Comparison of ENCODE assay signal across 13 cellular contexts in the genomic region with DNA sequence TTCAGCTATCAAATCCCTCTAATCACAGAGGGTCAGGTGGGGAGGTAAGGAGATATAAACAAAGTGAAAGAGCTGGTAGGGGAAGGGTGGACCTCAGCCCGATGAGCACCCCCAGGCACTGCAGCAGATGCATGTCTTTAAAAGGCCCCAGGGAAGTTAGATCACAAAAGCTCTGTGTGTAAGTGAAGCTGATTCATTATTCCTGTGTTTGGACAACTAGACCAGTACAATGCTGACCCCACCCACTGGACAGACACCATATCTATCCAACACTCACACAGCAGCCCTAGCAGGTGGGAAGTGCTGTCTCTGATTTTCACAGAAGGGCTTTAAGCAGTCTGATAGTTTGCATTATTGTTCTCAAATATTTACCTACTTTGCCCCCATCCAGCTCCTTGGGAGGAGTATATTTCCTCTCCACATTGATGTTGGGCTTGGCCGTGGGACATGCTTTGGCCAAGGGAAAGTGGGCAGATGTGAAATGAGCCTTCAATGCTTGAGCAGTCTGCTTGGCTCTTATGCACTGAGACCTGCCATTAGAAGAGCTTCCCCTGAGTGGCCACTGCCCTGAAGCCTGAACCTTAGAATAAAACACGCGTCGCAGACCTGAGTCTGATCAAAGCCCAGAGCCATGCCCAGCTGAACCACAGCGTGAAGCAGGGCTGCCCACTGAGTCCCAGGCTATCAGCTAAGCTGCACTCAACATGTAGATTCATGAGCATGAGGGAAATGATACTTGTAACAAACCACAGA.
A peak's percentile ranks its signal among the peaks of the same experiment; 100 is the strongest.
DNase-seq lines count a peak whose midpoint lies in the region; ATAC-seq and TF ChIP-seq lines count a peak whose summit lies in the region.
"Had no signal": no experiment of that assay in that cellular context is flagged by ENCODE, and none has a peak within 500 bp of the region (broad histone marks: within the 10 kb centered on the region; RNA-seq: fewer than 3 reads in every experiment).

No MANE protein-coding gene starts in this region.

- no peaks in the 10 kb centered on the region for H3K36me3 ChIP-seq in breast epithelium
- no peaks in the 10 kb centered on the region for H3K36me3 ChIP-seq in heart left ventricle
- H3K36me3 ChIP-seq in vagina, result no peaks in the 10 kb centered on the region
- H3K36me3 ChIP-seq: heart right ventricle had no signal

- BruUV-seq in MCF 10A (replicated peaks; lab: Mats Ljungman, UMichigan), result no TSS peak

- TF ChIP-seq CTCF in MCF 10A (IDR thresholded peaks at IDR 0.05; ENCODE audit: unreplicated experiment), result no peak
- TF ChIP-seq CTCF in breast epithelium (IDR thresholded peaks at IDR 0.05), result no peak
- TF ChIP-seq CTCF in heart left ventricle (IDR thresholded peaks at IDR 0.05), result no peak
- TF ChIP-seq CTCF in vagina (IDR thresholded peaks at IDR 0.05), result no peak

- H3K4me1 Mint-ChIP-seq in MCF 10A (ENCODE audit: insufficient read depth, unreplicated experiment), result peaks cover 29% of the 10 kb centered on the region
- H3K4me1 Mint-ChIP-seq: activated CD8-positive, alpha-beta memory T cell treated with anti-CD3 and anti-CD28 coated beads, Interleukin-2, amount 10 ng/mL, durations not matched to agents 7 days and 5 days had no signal

- 80 to 92% (median 85%) methylated on average over 4 to 6 of the region's 6 CpGs for WGBS in heart left ventricle, 4 donors

- H3K4me1 ChIP-seq in breast epithelium (peaks cover 5 to 6% of the 10 kb centered on the region in 2 donors), heart left ventricle (peaks cover 0 to 37% (median 4%) of the 10 kb centered on the region in 12 donors), vagina (peaks cover 34% of the 10 kb centered on the region)

- peak in 3 of 4 donors; percentile 54 to 78 (median 66) for ATAC-seq in heart left ventricle
- no peak for ATAC-seq in activated naive CD4-positive, alpha-beta T cell treated with anti-CD3 and anti-CD28 coated beads, Interleukin-2, amount 50 U/mL, for 72 hours
- ATAC-seq in GM18873 (IDR thresholded peaks at IDR 0.05; ENCODE audit: low FRiP score, unreplicated experiment), result no peak
- ATAC-seq: activated CD8-positive, alpha-beta memory T cell treated with anti-CD3 and anti-CD28 coated beads, Interleukin-2, amount 10 ng/mL, durations not matched to agents 7 days and 5 days had no signal

- CTCF ChIA-PET in MCF 10A (lab: Yijun Ruan, JAX), result interaction anchor here (0.6 to 1.0 kb wide), 2 partner anchors 268 to 563 kb away, joined by 3 read pairs; no protein-coding TSS in a partner anchor

- peak; percentile 54 for DNase-seq in MCF 10A (ENCODE audit: unreplicated experiment)
- DNase-seq in breast epithelium (ENCODE audit: low spot score in 2 of 2), result no peak
- peak; percentile 41 for DNase-seq in SK-MEL-5 (ENCODE audit: low read depth, low spot score)
- no peak for DNase-seq in heart left ventricle
- peak in 1 of 2 donors; percentile 84 for DNase-seq in vagina (ENCODE audit: extremely low spot score in 2 of 2)
- no peak for DNase-seq in activated T-cell treated with anti-CD3 and anti-CD28 coated beads, Interleukin-2, amount 50 U/mL, for 48 hours
- DNase-seq in activated naive CD4-positive, alpha-beta T cell treated with anti-CD3 and anti-CD28 coated beads, Interleukin-2, amount 50 U/mL, for 72 hours (ENCODE audit: low spot score in 2 of 2), result no peak
- DNase-seq: activated CD8-positive, alpha-beta memory T cell treated with anti-CD3 and anti-CD28 coated beads, Interleukin-2, amount 10 ng/mL, durations not matched to agents 7 days and 5 days; central memory CD4-positive, alpha-beta T cell; heart right ventricle; NCI-H1694; stimulated activated CD4-positive, alpha-beta T cell treated with anti-CD3 and anti-CD28 coated beads, Interleukin-2, amount 100 ng/mL, for 48 hours had no signal

- H3K9me3 Mint-ChIP-seq in MCF 10A (ENCODE audit: unreplicated experiment), result no peaks in the 10 kb centered on the region
- H3K9me3 Mint-ChIP-seq in activated naive CD4-positive, alpha-beta T cell treated with anti-CD3 and anti-CD28 coated beads, Interleukin-2, amount 50 U/mL, for 72 hours, result no peaks in the 10 kb centered on the region

- in situ Hi-C loops in SK-MEL-5 (cut with HindIII; ENCODE audit: low pct_unique_long_range_greater_than_20kb, low sequenced_read_pairs), result no loop called here

- H3K27ac Mint-ChIP-seq in MCF 10A (ENCODE audit: low read depth, unreplicated experiment), result peak overlapping the region; percentile 42
- H3K27ac Mint-ChIP-seq in activated naive CD4-positive, alpha-beta T cell treated with anti-CD3 and anti-CD28 coated beads, Interleukin-2, amount 50 U/mL, for 72 hours, result no peak overlapping the region
- H3K27ac Mint-ChIP-seq: activated CD8-positive, alpha-beta memory T cell treated with anti-CD3 and anti-CD28 coated beads, Interleukin-2, amount 10 ng/mL, durations not matched to agents 7 days and 5 days had no signal

- no peaks in the 10 kb centered on the region for H3K27me3 ChIP-seq in breast epithelium
- H3K27me3 ChIP-seq in heart left ventricle, result no peaks in the 10 kb centered on the region
- no peaks in the 10 kb centered on the region for H3K27me3 ChIP-seq in vagina
- H3K27me3 ChIP-seq: heart right ventricle had no signal

- H3K27ac ChIP-seq in breast epithelium (peak overlapping the region in 1 of 2 donors; percentile 28), heart left ventricle (peak overlapping the region in 8 of 12 donors; percentile 13 to 54 (median 38)), vagina (peak overlapping the region; percentile 79)

- intact Hi-C loops in MCF 10A (cut with micrococcal nuclease) (no loop called here), breast epithelium (cut with DNase I; ENCODE audit: low total_unique reads) (no loop called here), heart left ventricle (cut with DNase I) (no loop called here), vagina (cut with DNase I) (loop anchor here (10.0 kb wide), 1 partner anchor 118 kb away; no protein-coding TSS in a partner anchor)

- H3K4me3 Mint-ChIP-seq in MCF 10A (ENCODE audit: unreplicated experiment), result no peak overlapping the region
- H3K4me3 Mint-ChIP-seq: activated CD8-positive, alpha-beta memory T cell treated with anti-CD3 and anti-CD28 coated beads, Interleukin-2, amount 10 ng/mL, durations not matched to agents 7 days and 5 days had no signal

- H3K9me3 ChIP-seq in breast epithelium (no peaks in the 10 kb centered on the region), heart left ventricle (no peaks in the 10 kb centered on the region), vagina (no peaks in the 10 kb centered on the region)

- TF ChIP-seq POLR2A in breast epithelium (IDR thresholded peaks at IDR 0.05) (no peak), heart left ventricle (IDR thresholded peaks at IDR 0.05) (no peak), vagina (IDR thresholded peaks at IDR 0.05) (no peak)

- no peaks in the 10 kb centered on the region for H3K36me3 Mint-ChIP-seq in MCF 10A (ENCODE audit: insufficient read depth, unreplicated experiment)
- H3K36me3 Mint-ChIP-seq in activated naive CD4-positive, alpha-beta T cell treated with anti-CD3 and anti-CD28 coated beads, Interleukin-2, amount 50 U/mL, for 72 hours, result no peaks in the 10 kb centered on the region
- H3K36me3 Mint-ChIP-seq: activated CD8-positive, alpha-beta memory T cell treated with anti-CD3 and anti-CD28 coated beads, Interleukin-2, amount 10 ng/mL, durations not matched to agents 7 days and 5 days had no signal

- H3K4me3 ChIP-seq in breast epithelium (no peak overlapping the region), heart left ventricle (no peak overlapping the region), vagina (no peak overlapping the region)
- H3K4me3 ChIP-seq: heart right ventricle had no signal

- no peaks in the 10 kb centered on the region for H3K27me3 Mint-ChIP-seq in MCF 10A (ENCODE audit: insufficient read depth, unreplicated experiment)

- POLR2A ChIA-PET in MCF 10A (lab: Yijun Ruan, JAX), result interaction anchor here (0.5 to 1.8 kb wide), 5 partner anchors 11 to 77 kb away, joined by 3 to 7 read pairs (median 3); no protein-coding TSS in a partner anchor

Comparison
In these comparisons a context has a peak if more than half of its experiments do, and no peak if none do; other contexts are left out.
1. DNase-seq: peak in MCF 10A (single experiment) and SK-MEL-5 (single experiment); none in breast epithelium (0 of 2), heart left ventricle (0 of 5), activated T-cell treated with anti-CD3 and anti-CD28 coated beads, Interleukin-2, amount 50 U/mL, for 48 hours (0 of 2) and activated naive CD4-positive, alpha-beta T cell treated with anti-CD3 and anti-CD28 coated beads, Interleukin-2, amount 50 U/mL, for 72 hours (0 of 2).
2. ATAC-seq: peak in heart left ventricle (3 of 4); none in activated naive CD4-positive, alpha-beta T cell treated with anti-CD3 and anti-CD28 coated beads, Interleukin-2, amount 50 U/mL, for 72 hours (0 of 2) and GM18873 (single experiment).